Comparison of ENCODE assay signal across 11 cellular contexts in genomic region chr5:27241564-27242257, GRCh38.
DNase-seq lines count a peak whose midpoint lies in the region; ATAC-seq and TF ChIP-seq lines count a peak whose summit lies in the region.
"Had no signal": no experiment of that assay in that cellular context is flagged by ENCODE, and none has a peak within 500 bp of the region (broad histone marks: within the 10 kb centered on the region; RNA-seq: fewer than 3 reads in every experiment).

No MANE protein-coding gene starts in this region.

- H3F3A ChIP-seq in GM23248 (ENCODE audit: insufficient read depth), result peaks cover 12% of the 10 kb centered on the region

- intact Hi-C loops in mammary epithelial cell (cut with micrococcal nuclease) (loop anchor here (5.0 kb wide), 1 partner anchor 71 kb away; no protein-coding TSS in a partner anchor), vagina (cut with DNase I) (no loop called here)

- BruUV-seq in mammary epithelial cell (replicated peaks; lab: Mats Ljungman, UMichigan), result TSS peak; percentile 43

- no peaks in the 10 kb centered on the region for H3K36me3 ChIP-seq in GM23248 (ENCODE audit: low read depth)
- H3K36me3 ChIP-seq in mammary epithelial cell (ENCODE audit: insufficient read depth, low read length), result no peaks in the 10 kb centered on the region
- H3K36me3 ChIP-seq in vagina, result no peaks in the 10 kb centered on the region

- WGBS in GM23248 (ENCODE audit: low coverage in 1 of 2, low lambda C conversion rate in 2 of 2, missing lambda C conversion rate in 2 of 2), 2 experiments, result 19 to 29% methylated on average over 5 of the region's 5 CpGs
- 28% methylated on average over 5 of the region's 5 CpGs for WGBS in mammary epithelial cell (ENCODE audit: low coverage, missing lambda C conversion rate)

- H3K4me3 ChIP-seq in GM23248 (no peak overlapping the region), mammary epithelial cell (replicated peaks in 1 of 3; ENCODE audit: insufficient read depth in 1 of 3, low read depth in 2 of 3, low read length in 3 of 3) (no peak overlapping the region), vagina (no peak overlapping the region)

- no peaks in the 10 kb centered on the region for H3K36me3 Mint-ChIP-seq in nephron (ENCODE audit: low read depth)
- H3K36me3 Mint-ChIP-seq: brain had no signal

- in situ Hi-C loops in GM23248 (cut with MboI) (no loop called here), mammary epithelial cell (cut with MboI; ENCODE audit: low sequenced_read_pairs in 2 of 2) (no loop called here)

- H3K27me3 ChIP-seq in GM23248 (replicated peaks; ENCODE audit: insufficient read depth), result no peaks in the 10 kb centered on the region
- no peaks in the 10 kb centered on the region for H3K27me3 ChIP-seq in mammary epithelial cell (ENCODE audit: insufficient read depth, low read length)
- H3K27me3 ChIP-seq in vagina, result no peaks in the 10 kb centered on the region

- H3K27me3 Mint-ChIP-seq in nephron (ENCODE audit: low read depth), result no peaks in the 10 kb centered on the region
- H3K27me3 Mint-ChIP-seq: activated CD4-positive, alpha-beta T cell treated with anti-CD3 and anti-CD28 coated beads for 36 hours; brain had no signal

- H3K9ac ChIP-seq in GM23248 (no peak overlapping the region), mammary epithelial cell (ENCODE audit: insufficient read depth, low read length) (no peak overlapping the region)

- DNase-seq in GM23248, result peak; percentile 91
- peak; percentile 94 for DNase-seq in NOMO-1 treated with dmso at 0.1 percent for 144 hours (lab: John Stamatoyannopoulos, UW; ENCODE audit: unreplicated experiment)
- peak; percentile 95 for DNase-seq in mammary epithelial cell
- DNase-seq in stimulated activated CD4-positive, alpha-beta T cell treated with anti-CD3 and anti-CD28 coated beads, Interleukin-2, amount 100 ng/mL, for 48 hours, result no peak
- no peak for DNase-seq in vagina (ENCODE audit: extremely low spot score in 2 of 2)
- no peak for DNase-seq in 8988T
- DNase-seq: activated CD4-positive, alpha-beta T cell treated with anti-CD3 and anti-CD28 coated beads for 36 hours; occipital lobe had no signal

- 0 out of 2 replicates have a peak, but pooled peaks cover 5% of the 10 kb centered on the region for H3K9me2 ChIP-seq in GM23248 (ENCODE audit: insufficient read depth)

- H4K20me1 ChIP-seq in GM23248 (ENCODE audit: insufficient read depth) (no peaks in the 10 kb centered on the region), mammary epithelial cell (ENCODE audit: insufficient read depth, low read length) (no peaks in the 10 kb centered on the region)

- peak overlapping the region; percentile 58 for H3K4me2 ChIP-seq in GM23248 (ENCODE audit: unreplicated experiment)
- peak overlapping the region; percentile 71 for H3K4me2 ChIP-seq in mammary epithelial cell (ENCODE audit: insufficient read depth, low read depth, low read length)

- peak overlapping the region; percentile 45 to 81 (median 74) for H3K27ac Mint-ChIP-seq in nephron
- H3K27ac Mint-ChIP-seq: activated CD4-positive, alpha-beta T cell treated with anti-CD3 and anti-CD28 coated beads for 36 hours; brain had no signal

- peaks cover 26% of the 10 kb centered on the region for H3K9me3 Mint-ChIP-seq in nephron

- H3K27ac ChIP-seq in GM23248, result peak overlapping the region; percentile 47
- peak overlapping the region; percentile 84 for H3K27ac ChIP-seq in mammary epithelial cell (ENCODE audit: insufficient read depth, low read depth, low read length)
- no peak overlapping the region for H3K27ac ChIP-seq in vagina

- H3K79me2 ChIP-seq in GM23248 (ENCODE audit: insufficient read depth) (no peaks in the 10 kb centered on the region), mammary epithelial cell (ENCODE audit: insufficient read depth, low read length) (no peaks in the 10 kb centered on the region)

- CTCF ChIA-PET in mammary epithelial cell (lab: Charles Lee; ENCODE audit: low non-redundant PET), result interaction anchor here (0.7 kb wide), 1 partner anchor 87 kb away, joined by 3 read pairs; no protein-coding TSS in a partner anchor

- no peak for TF ChIP-seq POLR2A in vagina (IDR thresholded peaks at IDR 0.05)

- no peaks in the 10 kb centered on the region for H3K9me3 ChIP-seq in GM23248 (ENCODE audit: low read depth)
- H3K9me3 ChIP-seq in mammary epithelial cell (replicated peaks; ENCODE audit: insufficient read depth, low read length), result peaks cover 3% of the 10 kb centered on the region
- H3K9me3 ChIP-seq in vagina, result no peaks in the 10 kb centered on the region

- H2AFZ ChIP-seq in GM23248 (no peak overlapping the region), mammary epithelial cell (ENCODE audit: low read depth, low read length) (peak overlapping the region; percentile 54)

- H3K4me1 ChIP-seq in GM23248 (ENCODE audit: insufficient read depth) (peaks cover 22% of the 10 kb centered on the region), mammary epithelial cell (ENCODE audit: insufficient read depth, low read length) (peaks cover 27% of the 10 kb centered on the region), vagina (no peaks in the 10 kb centered on the region)

- peaks cover 14% of the 10 kb centered on the region for H3K4me1 Mint-ChIP-seq in nephron
- H3K4me1 Mint-ChIP-seq: activated CD4-positive, alpha-beta T cell treated with anti-CD3 and anti-CD28 coated beads for 36 hours; brain had no signal

- peak; percentile 28 to 48 for TF ChIP-seq CTCF in mammary epithelial cell (conservative IDR thresholded peaks at IDR 0.05 in 1 of 2, IDR thresholded peaks at IDR 0.05 in 1 of 2; ENCODE audit: extremely low read depth in 1 of 2, insufficient read depth in 1 of 2, low read depth in 1 of 2, low read length in 2 of 2)
- TF ChIP-seq CTCF in nephron (IDR thresholded peaks at IDR 0.05; ENCODE audit: unreplicated experiment in 3 of 3), result peak in 1 of 3 experiments; percentile 9
- no peak for TF ChIP-seq CTCF in vagina (IDR thresholded peaks at IDR 0.05)

- dilution Hi-C loops in mammary epithelial cell (cut with HindIII; ENCODE audit: low sequenced_read_pairs), result no loop called here

- no peak overlapping the region for H3K4me3 Mint-ChIP-seq in nephron
- H3K4me3 Mint-ChIP-seq: activated CD4-positive, alpha-beta T cell treated with anti-CD3 and anti-CD28 coated beads for 36 hours; brain had no signal

- no peak for ATAC-seq in HG03520 (IDR thresholded peaks at IDR 0.05; ENCODE audit: unreplicated experiment)
- ATAC-seq: activated CD4-positive, alpha-beta T cell treated with anti-CD3 and anti-CD28 coated beads for 36 hours had no signal

Comparison
In these comparisons a context has a peak if more than half of its experiments do, and no peak if none do; other contexts are left out.
1. DNase-seq: peak in GM23248 (single experiment), NOMO-1 treated with dmso at 0.1 percent for 144 hours (single experiment) and mammary epithelial cell (single experiment); none in stimulated activated CD4-positive, alpha-beta T cell treated with anti-CD3 and anti-CD28 coated beads, Interleukin-2, amount 100 ng/mL, for 48 hours (0 of 2), vagina (0 of 2) and 8988T (single experiment).
2. CTCF ChIP-seq: peak in mammary epithelial cell (2 of 2); none in vagina (0 of 3).